ENCODE assay signal across 8 cellular contexts in genomic region chr20:43749734-43750294, GRCh38. TPM values are rescaled to one million over a fixed set of nuclear protein-coding genes. Genes with fewer than 3 reads are reported as not detected.
DNase-seq lines count a peak whose midpoint lies in the region; ATAC-seq and TF ChIP-seq lines count a peak whose summit lies in the region.

No MANE protein-coding gene starts in this region.

- ATAC-seq in DND-41 (ENCODE audit: insufficient read depth, low read depth), result peak; percentile 68
- peak; percentile 76 to 85 (median 79) for ATAC-seq in T-cell (replicated peaks in 1 of 4)
- ATAC-seq in left ventricle myocardium superior, result peak; percentile 90
- peak; percentile 53 for ATAC-seq in sciatic nerve
- no peak for ATAC-seq in GM21381 (IDR thresholded peaks at IDR 0.05; ENCODE audit: unreplicated experiment)

- H3K27ac Mint-ChIP-seq in T-cell, result peak overlapping the region in 1 of 2 donors; percentile 44

- no peak overlapping the region for H3K4me3 ChIP-seq in DND-41 (ENCODE audit: low read depth in 1 of 2, low read length in 2 of 2)
- no peak overlapping the region for H3K4me3 ChIP-seq in KMS-11 (IDR thresholded peaks at IDR 0.05; ENCODE audit: insufficient read depth, low read depth, low read length)

- H3K4me3 Mint-ChIP-seq in T-cell, result peak overlapping the region in 1 of 3 donors; percentile 17

- H3K9me3 ChIP-seq in DND-41 (ENCODE audit: insufficient read depth, low read length, severe bottlenecking), result no peaks in the 10 kb centered on the region

- H3K9ac ChIP-seq in DND-41 (ENCODE audit: low read depth, low read length) (no peak overlapping the region), KMS-11 (no peak overlapping the region)

- no peak overlapping the region for H2AFZ ChIP-seq in DND-41 (ENCODE audit: low read depth, low read length)
- peak overlapping the region; percentile 28; the same call in 1 of the 2 replicates for H2AFZ ChIP-seq in KMS-11 (ENCODE audit: low read depth)

- H4K20me1 ChIP-seq in DND-41 (ENCODE audit: insufficient read depth, low read length) (no peaks in the 10 kb centered on the region), KMS-11 (ENCODE audit: insufficient read depth) (no peaks in the 10 kb centered on the region)

- peaks cover 32 to 37% (median 33%) of the 10 kb centered on the region in 3 donors for H3K4me1 Mint-ChIP-seq in T-cell

- H3K9me3 Mint-ChIP-seq in T-cell, result no peaks in the 10 kb centered on the region

- peaks cover 0 to 15% of the 10 kb centered on the region in 2 donors for H3K27me3 Mint-ChIP-seq in T-cell

- H3K27me3 ChIP-seq in DND-41 (ENCODE audit: insufficient read depth, low read length, poor library complexity) (peaks cover 10% of the 10 kb centered on the region), KMS-11 (ENCODE audit: insufficient read depth, low read depth) (no peaks in the 10 kb centered on the region)

- TF ChIP-seq CTCF in DND-41 (IDR thresholded peaks at IDR 0.05; ENCODE audit: borderline replicate concordance, extremely low read depth, low read length, poor library complexity, severe bottlenecking) (peak; percentile 99), KMS-11 (conservative IDR thresholded peaks at IDR 0.05; ENCODE audit: low read depth, low read length) (peak; percentile 99)

- POLR2A ChIA-PET in T-cell (lab: Charles Lee), result interaction anchor here in 1 of 2 donors (0.7 kb wide), 1 partner anchor 340 kb away, joined by 3 read pairs; no protein-coding TSS in a partner anchor

- H3K79me2 ChIP-seq in DND-41 (ENCODE audit: insufficient read depth, low read length) (no peaks in the 10 kb centered on the region), KMS-11 (ENCODE audit: insufficient read depth, low read depth) (no peaks in the 10 kb centered on the region)

- H3K4me1 ChIP-seq in DND-41 (ENCODE audit: insufficient read depth, low read length), result peaks cover 22% of the 10 kb centered on the region
- H3K4me1 ChIP-seq in KMS-11 (ENCODE audit: low read depth, poor library complexity, severe bottlenecking), result peaks cover 60% of the 10 kb centered on the region

- no peak overlapping the region for H3K4me2 ChIP-seq in DND-41 (ENCODE audit: insufficient read depth, low read length)
- H3K4me2 ChIP-seq in KMS-11, result peak overlapping the region; percentile 30

- intact Hi-C loops in left ventricle myocardium superior (cut with micrococcal nuclease), result loop anchor here (2.0 kb wide), 1 partner anchor 331 kb away; no protein-coding TSS in a partner anchor
- intact Hi-C loops in sciatic nerve (cut with DNase I), result loop anchor here (5.0 kb wide), 1 partner anchor 337 kb away; no protein-coding TSS in a partner anchor

- no peaks in the 10 kb centered on the region for H3K36me3 ChIP-seq in DND-41 (ENCODE audit: insufficient read depth, low read length)
- H3K36me3 ChIP-seq in KMS-11 (ENCODE audit: insufficient read depth), result no peaks in the 10 kb centered on the region

- CTCF ChIA-PET in T-cell (lab: Charles Lee), result interaction anchor here (0.6 to 1.9 kb wide), 6 partner anchors 12 to 342 kb away, joined by 3 to 9 read pairs (median 4); no protein-coding TSS in a partner anchor

- no peaks in the 10 kb centered on the region for H3K36me3 Mint-ChIP-seq in T-cell

- DNase-seq in DND-41, result peak; percentile 77
- peak; percentile 35 to 85 (median 72) for DNase-seq in T-cell
- peak; percentile 66 for DNase-seq in activated naive CD8-positive, alpha-beta T cell treated with anti-CD3 and anti-CD28 coated beads, Interleukin-2, amount 50 U/mL, for 16 hours (ENCODE audit: low read depth, low spot score)
- peak; percentile 87 for DNase-seq in left ventricle myocardium superior
- peak; percentile 83 for DNase-seq in sciatic nerve (ENCODE audit: low spot score)
- no peak for DNase-seq in putamen (ENCODE audit: low spot score)

- H3K27ac ChIP-seq in DND-41 (ENCODE audit: low read length), result no peak overlapping the region
- H3K27ac ChIP-seq in KMS-11, result peak overlapping the region; percentile 97

RNA-seq across cellular contexts. Expression of gene GTSF1L, which starts 23.0 kb away (rescaled TPM):
- total RNA-seq in T-cell (under 1 TPM in 3 of 5 donors, not detected in 2; 0.30 to 0.63 (median 0.53) TPM), left ventricle myocardium superior (not detected), sciatic nerve (not detected)
